1 cellular context compared by ENCODE assay signal in the genomic region with DNA sequence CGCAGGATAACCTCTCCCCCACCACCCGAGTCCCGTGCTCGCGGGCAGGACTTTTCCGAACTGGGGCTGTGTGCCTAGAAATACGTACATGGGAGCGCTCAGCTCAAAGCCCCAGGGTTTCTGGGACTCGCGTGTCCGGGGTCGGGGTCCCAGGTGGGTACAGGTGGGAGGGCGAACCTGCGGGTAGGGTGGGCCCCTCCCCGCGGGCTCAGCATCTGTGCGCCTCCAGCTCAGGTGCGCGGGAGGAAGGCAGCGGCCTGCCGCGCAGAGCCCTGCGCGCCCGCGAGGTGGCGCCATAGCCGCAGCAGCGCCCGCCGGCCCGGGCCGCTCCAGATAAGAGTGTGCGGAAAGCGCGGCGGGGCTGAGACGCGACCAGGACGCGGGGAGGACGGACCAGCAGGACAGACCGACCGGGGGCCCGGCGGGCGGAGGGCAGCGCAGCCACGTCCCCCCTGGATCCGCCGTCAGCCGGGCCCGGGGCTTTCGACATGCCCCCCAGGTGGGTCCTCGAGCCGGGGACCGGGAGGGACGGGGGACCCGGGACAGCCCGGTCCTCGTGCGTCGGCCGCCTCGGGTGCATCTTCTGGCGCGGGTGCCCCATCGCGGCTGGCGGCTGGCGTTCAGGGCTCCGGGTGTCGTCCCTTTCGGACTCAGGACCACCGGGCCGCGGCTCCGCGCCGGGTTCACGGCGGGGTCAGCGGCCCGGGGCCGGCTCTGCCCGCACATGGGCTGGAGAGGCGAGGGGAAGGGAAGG.
A peak's percentile ranks its signal among the peaks of the same experiment; 100 is the strongest.
TF ChIP-seq lines count a peak whose summit lies in the region.

A gene with protein sequence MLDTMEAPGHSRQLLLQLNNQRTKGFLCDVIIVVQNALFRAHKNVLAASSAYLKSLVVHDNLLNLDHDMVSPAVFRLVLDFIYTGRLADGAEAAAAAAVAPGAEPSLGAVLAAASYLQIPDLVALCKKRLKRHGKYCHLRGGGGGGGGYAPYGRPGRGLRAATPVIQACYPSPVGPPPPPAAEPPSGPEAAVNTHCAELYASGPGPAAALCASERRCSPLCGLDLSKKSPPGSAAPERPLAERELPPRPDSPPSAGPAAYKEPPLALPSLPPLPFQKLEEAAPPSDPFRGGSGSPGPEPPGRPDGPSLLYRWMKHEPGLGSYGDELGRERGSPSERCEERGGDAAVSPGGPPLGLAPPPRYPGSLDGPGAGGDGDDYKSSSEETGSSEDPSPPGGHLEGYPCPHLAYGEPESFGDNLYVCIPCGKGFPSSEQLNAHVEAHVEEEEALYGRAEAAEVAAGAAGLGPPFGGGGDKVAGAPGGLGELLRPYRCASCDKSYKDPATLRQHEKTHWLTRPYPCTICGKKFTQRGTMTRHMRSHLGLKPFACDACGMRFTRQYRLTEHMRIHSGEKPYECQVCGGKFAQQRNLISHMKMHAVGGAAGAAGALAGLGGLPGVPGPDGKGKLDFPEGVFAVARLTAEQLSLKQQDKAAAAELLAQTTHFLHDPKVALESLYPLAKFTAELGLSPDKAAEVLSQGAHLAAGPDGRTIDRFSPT (plus strand): TSS at position 364 of the 754 bp plus-strand sequence. CDS start 1,588 bp downstream, outside the sequence.

TF ChIP-seq in HEK293, 187 proteins besides CTCF, POLR2A, EP300 and RAD21 (continued from another document):
- TF ChIP-seq PRDM6 (tag by site-specific recombination; IDR thresholded peaks at IDR 0.05) (0 out of 2 replicates have a peak, but pooled peaks have one; percentile 10), SP7 (tag by site-specific recombination; IDR thresholded peaks at IDR 0.05) (no peak), ATF2 (tag by site-specific recombination; IDR thresholded peaks at IDR 0.05; ENCODE audit: low read depth) (no peak), HIC1 (tag by site-specific recombination; IDR thresholded peaks at IDR 0.05) (peak; percentile 56; the same call in 1 of the 2 replicates), ZFHX2 (tag by site-specific recombination; conservative IDR thresholded peaks at IDR 0.05) (peak; percentile 54; the same call in 1 of the 2 replicates), ZFP69B (tag by site-specific recombination; IDR thresholded peaks at IDR 0.05) (peak; percentile 92), ZEB2 (tag by site-specific recombination; IDR thresholded peaks at IDR 0.05) (peak; percentile 95), ZNF169 (tag by site-specific recombination; IDR thresholded peaks at IDR 0.05) (no peak), ZFP3 (tag by site-specific recombination; IDR thresholded peaks at IDR 0.05; ENCODE audit: low read depth) (no peak), ZNF121 (tag by site-specific recombination; IDR thresholded peaks at IDR 0.05) (no peak), ZNF600 (tag by site-specific recombination; IDR thresholded peaks at IDR 0.05) (peak; percentile 45; the same call in 1 of the 2 replicates), ZBTB8A (tag by site-specific recombination; IDR thresholded peaks at IDR 0.05) (0 out of 2 replicates have a peak, but pooled peaks have one; percentile 3), PBX3 (CRISPR knock-in tag; IDR thresholded peaks at IDR 0.05) (peak; percentile 83; the same call in 1 of the 2 replicates), ZBTB17 (tag by site-specific recombination; IDR thresholded peaks at IDR 0.05) (peak; percentile 79; the same call in 1 of the 2 replicates), SETDB1 (IDR thresholded peaks at IDR 0.05; ENCODE audit: insufficient read length, low read length) (no peak), ZNF394 (tag by site-specific recombination; IDR thresholded peaks at IDR 0.05; ENCODE audit: borderline replicate concordance) (peak; percentile 67; the same call in 1 of the 2 replicates), SCRT2 (tag by site-specific recombination; IDR thresholded peaks at IDR 0.05) (peak; percentile 56), ZNF654 (tag by site-specific recombination; IDR thresholded peaks at IDR 0.05; ENCODE audit: low read depth) (no peak; the same call in none of the 2 replicates), ZNF660 (tag by site-specific recombination; IDR thresholded peaks at IDR 0.05) (peak; percentile 81; the same call in 1 of the 2 replicates), ZNF175 (tag by site-specific recombination; IDR thresholded peaks at IDR 0.05) (no peak), ZBTB20 (tag by site-specific recombination; IDR thresholded peaks at IDR 0.05) (peak; percentile 46; the same call in 1 of the 2 replicates), ZNF2 (tag by site-specific recombination; IDR thresholded peaks at IDR 0.05) (no peak), ZSCAN30 (tag by site-specific recombination; IDR thresholded peaks at IDR 0.05) (peak; percentile 87), SCRT1 (tag by site-specific recombination; IDR thresholded peaks at IDR 0.05; ENCODE audit: borderline replicate concordance) (no peak), ZBTB7A (tag by site-specific recombination; IDR thresholded peaks at IDR 0.05; ENCODE audit: low read depth) (peak; percentile 20; the same call in 1 of the 2 replicates)
- TF ChIP-seq, protein P1, sequence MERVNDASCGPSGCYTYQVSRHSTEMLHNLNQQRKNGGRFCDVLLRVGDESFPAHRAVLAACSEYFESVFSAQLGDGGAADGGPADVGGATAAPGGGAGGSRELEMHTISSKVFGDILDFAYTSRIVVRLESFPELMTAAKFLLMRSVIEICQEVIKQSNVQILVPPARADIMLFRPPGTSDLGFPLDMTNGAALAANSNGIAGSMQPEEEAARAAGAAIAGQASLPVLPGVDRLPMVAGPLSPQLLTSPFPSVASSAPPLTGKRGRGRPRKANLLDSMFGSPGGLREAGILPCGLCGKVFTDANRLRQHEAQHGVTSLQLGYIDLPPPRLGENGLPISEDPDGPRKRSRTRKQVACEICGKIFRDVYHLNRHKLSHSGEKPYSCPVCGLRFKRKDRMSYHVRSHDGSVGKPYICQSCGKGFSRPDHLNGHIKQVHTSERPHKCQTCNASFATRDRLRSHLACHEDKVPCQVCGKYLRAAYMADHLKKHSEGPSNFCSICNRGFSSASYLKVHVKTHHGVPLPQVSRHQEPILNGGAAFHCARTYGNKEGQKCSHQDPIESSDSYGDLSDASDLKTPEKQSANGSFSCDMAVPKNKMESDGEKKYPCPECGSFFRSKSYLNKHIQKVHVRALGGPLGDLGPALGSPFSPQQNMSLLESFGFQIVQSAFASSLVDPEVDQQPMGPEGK (tag by site-specific recombination; IDR thresholded peaks at IDR 0.05): peak; percentile 82
- TF ChIP-seq, protein P2, sequence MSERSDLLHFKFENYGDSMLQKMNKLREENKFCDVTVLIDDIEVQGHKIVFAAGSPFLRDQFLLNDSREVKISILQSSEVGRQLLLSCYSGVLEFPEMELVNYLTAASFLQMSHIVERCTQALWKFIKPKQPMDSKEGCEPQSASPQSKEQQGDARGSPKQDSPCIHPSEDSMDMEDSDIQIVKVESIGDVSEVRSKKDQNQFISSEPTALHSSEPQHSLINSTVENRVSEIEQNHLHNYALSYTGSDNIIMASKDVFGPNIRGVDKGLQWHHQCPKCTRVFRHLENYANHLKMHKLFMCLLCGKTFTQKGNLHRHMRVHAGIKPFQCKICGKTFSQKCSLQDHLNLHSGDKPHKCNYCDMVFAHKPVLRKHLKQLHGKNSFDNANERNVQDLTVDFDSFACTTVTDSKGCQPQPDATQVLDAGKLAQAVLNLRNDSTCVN (tag by site-specific recombination; optimal IDR thresholded peaks at IDR 0.05): peak; percentile 68
- TF ChIP-seq, protein P3, sequence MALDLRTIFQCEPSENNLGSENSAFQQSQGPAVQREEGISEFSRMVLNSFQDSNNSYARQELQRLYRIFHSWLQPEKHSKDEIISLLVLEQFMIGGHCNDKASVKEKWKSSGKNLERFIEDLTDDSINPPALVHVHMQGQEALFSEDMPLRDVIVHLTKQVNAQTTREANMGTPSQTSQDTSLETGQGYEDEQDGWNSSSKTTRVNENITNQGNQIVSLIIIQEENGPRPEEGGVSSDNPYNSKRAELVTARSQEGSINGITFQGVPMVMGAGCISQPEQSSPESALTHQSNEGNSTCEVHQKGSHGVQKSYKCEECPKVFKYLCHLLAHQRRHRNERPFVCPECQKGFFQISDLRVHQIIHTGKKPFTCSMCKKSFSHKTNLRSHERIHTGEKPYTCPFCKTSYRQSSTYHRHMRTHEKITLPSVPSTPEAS (tag by site-specific recombination; IDR thresholded peaks at IDR 0.05): no peak
TF ChIP-seq in HEK293: peak in this region for 20.
